In the genomic region with DNA sequence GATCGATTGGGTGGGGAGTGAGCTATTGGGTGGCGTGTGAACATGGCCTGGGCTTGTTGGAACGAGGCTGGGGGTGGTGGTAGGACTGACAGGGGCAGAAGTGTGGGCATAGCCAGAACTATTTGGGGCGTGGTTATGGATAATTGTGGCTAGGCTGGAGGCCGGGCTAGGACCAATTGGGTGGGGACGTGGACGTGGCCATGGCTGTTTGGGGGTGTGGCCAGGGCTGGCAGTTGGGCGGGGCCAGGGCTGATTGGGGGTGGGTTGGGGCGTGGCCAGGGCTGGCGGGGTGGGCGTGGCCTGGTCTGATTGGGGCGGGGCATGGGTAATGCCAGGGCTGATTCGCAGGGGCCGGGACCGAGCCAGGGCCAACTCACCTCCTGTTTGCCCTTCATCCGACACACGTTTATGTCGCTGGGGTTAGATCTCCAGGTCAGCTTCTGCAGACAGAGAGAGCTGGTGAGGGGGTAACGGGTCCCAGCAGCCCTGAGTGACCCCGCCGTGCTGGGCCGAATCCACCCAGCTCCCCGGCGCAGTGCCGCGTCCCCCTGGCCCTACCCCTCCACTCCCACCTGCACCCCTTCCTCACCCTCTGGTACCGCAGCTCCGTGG, we compare ENCODE assay signal across 10 cellular contexts. TPM values are rescaled to one million over a fixed set of nuclear protein-coding genes. Genes with fewer than 3 reads are reported as not detected.
DNase-seq lines count a peak whose midpoint lies in the region; ATAC-seq and TF ChIP-seq lines count a peak whose summit lies in the region.
"Had no signal": no experiment of that assay in that cellular context is flagged by ENCODE, and none has a peak within 500 bp of the region (broad histone marks: within the 10 kb centered on the region; RNA-seq: fewer than 3 reads in every experiment).

No MANE protein-coding gene starts in this region.

- WGBS in adrenal gland, 4 donors: 71 to 80% (median 74%) methylated on average over 15 to 28 of the region's 28 CpGs
- 75 to 88% (median 80%) methylated on average over 19 to 28 of the region's 28 CpGs for WGBS in psoas muscle, 3 donors

- DNase-seq in NCI-H345 (lab: John Stamatoyannopoulos, UW): peak; percentile 60
- no peak for DNase-seq in NCI-H345 treated with DMSO at 0.1 percent for 48 hours (lab: John Stamatoyannopoulos, UW; ENCODE audit: unreplicated experiment)
- DNase-seq in NCI-H2029 treated with DMSO at 0.1 percent for 48 hours (lab: John Stamatoyannopoulos, UW): peak; percentile 34
- peak in 4 of 7 donors; percentile 53 to 74 (median 67) for DNase-seq in adrenal gland
- DNase-seq in psoas muscle: peak in 1 of 2 donors; percentile 77
- DNase-seq in GDM1 (lab: John Stamatoyannopoulos, UW): no peak
- no peak for DNase-seq in HuH-7.5 (ENCODE audit: low spot score)

- peaks cover 0 to 15% of the 10 kb centered on the region in 2 donors for H3K4me1 ChIP-seq in adrenal gland (replicated peaks in 1 of 2)
- H3K4me1 ChIP-seq in psoas muscle: peaks cover 8% of the 10 kb centered on the region

- ATAC-seq in psoas muscle (peak; percentile 52 to 79 (median 66)), HG02981 (IDR thresholded peaks at IDR 0.05; ENCODE audit: unreplicated experiment) (no peak)

- H3K27me3 ChIP-seq in adrenal gland: no peaks in the 10 kb centered on the region
- no peaks in the 10 kb centered on the region for H3K27me3 ChIP-seq in psoas muscle (ENCODE audit: insufficient read depth in 3 of 3, low read length in 2 of 3)

- no peak for TF ChIP-seq POLR2A in adrenal gland (IDR thresholded peaks at IDR 0.05)

- H3K9me3 ChIP-seq in adrenal gland (replicated peaks in 1 of 3) (no peaks in the 10 kb centered on the region), psoas muscle (no peaks in the 10 kb centered on the region)

- H3K36me3 ChIP-seq in adrenal gland (replicated peaks in 1 of 2) (peaks cover 0 to 33% of the 10 kb centered on the region in 2 donors), psoas muscle (ENCODE audit: insufficient read depth in 1 of 2, low read depth in 1 of 2) (no peaks in the 10 kb centered on the region)

- H3K27ac ChIP-seq in adrenal gland (peak overlapping the region in 1 of 5 donors; percentile 1), psoas muscle (no peak overlapping the region)
- H3K27ac ChIP-seq: skin epidermis had no signal

- no peak overlapping the region for H3K4me3 ChIP-seq in adrenal gland
- no peak overlapping the region for H3K4me3 ChIP-seq in psoas muscle
- H3K4me3 ChIP-seq: skin epidermis had no signal

- TF ChIP-seq CTCF in adrenal gland (IDR thresholded peaks at IDR 0.05) (no peak), psoas muscle (IDR thresholded peaks at IDR 0.05) (no peak)

- intact Hi-C loops in adrenal gland (cut with DNase I) (loop anchor here in 1 of 2 donors (5.0 kb wide), 1 partner anchor 81 kb away; a partner anchor contains a TSS), psoas muscle (cut with DNase I) (loop anchor here in 1 of 2 donors (5.0 kb wide), 1 partner anchor 81 kb away; a partner anchor contains a TSS)

RNA-seq across cellular contexts. Expression of a gene that starts 2.8 kb away (rescaled TPM):
- total RNA-seq in adrenal gland: 10 to 100 TPM; 12.9 to 59.2 (median 40.5) TPM
- 10 to 100 TPM in 2 of 3 donors, 1 to 10 TPM in 1; 3.1 to 19.8 (median 15.9) TPM for polyA plus RNA-seq in adrenal gland
- total RNA-seq in psoas muscle: 10 to 100 TPM in 2 of 4 donors, 1 to 10 TPM in 2; 6.2 to 11.7 (median 10.0) TPM
- polyA plus RNA-seq in psoas muscle: 1 to 10 TPM; 2.3 to 7.1 (median 5.6) TPM
- total RNA-seq: activated naive CD4-positive, alpha-beta T cell treated with anti-CD3 and anti-CD28 coated beads, Interleukin-2, amount 50 U/mL, for 72 hours had no signal

RNA-seq across cellular contexts. Expression of a gene that starts 16.8 kb away (rescaled TPM):
- total RNA-seq in adrenal gland (10 to 100 TPM in 1 of 8 donors, 1 to 10 TPM in 5, under 1 TPM in 1, not detected in 1; 0.84 to 52.5 (median 3.9) TPM), psoas muscle (1 to 10 TPM in 1 of 4 donors, under 1 TPM in 2, not detected in 1; 0.42 to 1.8 (median 0.53) TPM)
- polyA plus RNA-seq in adrenal gland (1 to 10 TPM in 2 of 3 donors, under 1 TPM in 1; 0.80 to 1.6 (median 1.2) TPM), psoas muscle (under 1 TPM; 0.09 to 0.42 (median 0.15) TPM)

RNA-seq across cellular contexts. Expression of a gene that starts 21.7 kb away (rescaled TPM):
- 10 to 100 TPM in 4 of 8 donors, 1 to 10 TPM in 4; 1.5 to 47.6 (median 8.5) TPM for total RNA-seq in adrenal gland
- 10 to 100 TPM in 1 of 3 donors, 1 to 10 TPM in 1, under 1 TPM in 1; 0.57 to 44.3 (median 9.0) TPM for polyA plus RNA-seq in adrenal gland
- total RNA-seq in psoas muscle: 100 to 1,000 TPM in 2 of 4 donors, 10 to 100 TPM in 2; 61.7 to 143 (median 118) TPM
- polyA plus RNA-seq in psoas muscle: 10 to 100 TPM; 14.5 to 96.8 (median 22.8) TPM

RNA-seq across cellular contexts. Expression of a gene that starts 38.4 kb away (rescaled TPM):
- total RNA-seq in adrenal gland: 1 to 10 TPM in 6 of 8 donors, under 1 TPM in 2; 0.54 to 9.1 (median 2.5) TPM
- 10 to 100 TPM in 1 of 3 donors, 1 to 10 TPM in 1, under 1 TPM in 1; 0.09 to 25.4 (median 9.3) TPM for polyA plus RNA-seq in adrenal gland
- 100 to 1,000 TPM; 115 to 309 (median 183) TPM for total RNA-seq in psoas muscle
- polyA plus RNA-seq in psoas muscle: 10 to 100 TPM; 29.0 to 97.8 (median 50.4) TPM

Comparison
In these comparisons a context has a peak if more than half of its experiments do, and no peak if none do; other contexts are left out.
1. DNase-seq: peak in NCI-H345 (single experiment), NCI-H2029 treated with DMSO at 0.1 percent for 48 hours (single experiment) and adrenal gland (4 of 7); none in NCI-H345 treated with DMSO at 0.1 percent for 48 hours (single experiment), GDM1 (single experiment) and HuH-7.5 (single experiment).